Comparison of ENCODE assay signal across 27 cellular contexts in genomic region chr7:25319707-25320106, GRCh38.
A peak's percentile ranks its signal among the peaks of the same experiment; 100 is the strongest.
DNase-seq lines count a peak whose midpoint lies in the region; ATAC-seq, FAIRE-seq and TF ChIP-seq lines count a peak whose summit lies in the region.
"Had no signal": no experiment of that assay in that cellular context is flagged by ENCODE, and none has a peak within 500 bp of the region (broad histone marks: within the 10 kb centered on the region; RNA-seq: fewer than 3 reads in every experiment).

No MANE protein-coding gene starts in this region.

- no peak overlapping the region for H3K4me3 ChIP-seq in MM.1S (ENCODE audit: low read length)
- H3K4me3 ChIP-seq in small intestine (ENCODE audit: low read depth in 1 of 2, low read length in 2 of 2) = no peak overlapping the region
- H3K4me3 ChIP-seq: SK-N-MC had no signal

- H3K4me1 ChIP-seq in MM.1S (ENCODE audit: low read length) (peaks cover 3% of the 10 kb centered on the region; the same call in 1 of the 2 replicates), small intestine (ENCODE audit: control insufficient read depth in 2 of 2, insufficient read depth in 1 of 2, low read depth in 1 of 2, low read length in 1 of 2) (peaks cover 0 to 4% of the 10 kb centered on the region in 2 donors)

- WGBS in small intestine, 3 donors = 0 to 21% (median 15%) methylated on average over 1 of the region's 1 CpG

- H3K79me2 ChIP-seq in MM.1S (ENCODE audit: low read length) = no peaks in the 10 kb centered on the region

- no peaks in the 10 kb centered on the region for H3K36me3 Mint-ChIP-seq in activated T-cell treated with anti-CD3 and anti-CD28 coated beads, Interleukin-2, amount 50 U/mL, for 72 hours (ENCODE audit: insufficient read depth in 2 of 2)
- H3K36me3 Mint-ChIP-seq: CD8-positive, alpha-beta T cell; T-cell had no signal

- no peak overlapping the region for H3K9ac ChIP-seq in MM.1S (ENCODE audit: low read length)

- H3K9me2 ChIP-seq in MM.1S (replicated peaks; ENCODE audit: insufficient read depth, low read length) = no peaks in the 10 kb centered on the region

- H3K27me3 ChIP-seq in MM.1S (replicated peaks; ENCODE audit: insufficient read depth, low read length) (no peaks in the 10 kb centered on the region), small intestine (ENCODE audit: control insufficient read depth in 2 of 2, insufficient read depth in 2 of 2, low read length in 2 of 2) (no peaks in the 10 kb centered on the region)

- H3K9me3 Mint-ChIP-seq in activated T-cell treated with anti-CD3 and anti-CD28 coated beads, Interleukin-2, amount 50 U/mL, for 72 hours = no peaks in the 10 kb centered on the region
- H3K9me3 Mint-ChIP-seq: CD8-positive, alpha-beta T cell; T-cell had no signal

- H3F3A ChIP-seq in MM.1S (ENCODE audit: insufficient read depth, low read length) = no peaks in the 10 kb centered on the region

- no peak for TF ChIP-seq CTCF in MM.1S (IDR thresholded peaks at IDR 0.05; ENCODE audit: low read length)

- H3K4me2 ChIP-seq in MM.1S (ENCODE audit: low read depth, low read length) = no peak overlapping the region

- H3K36me3 ChIP-seq in MM.1S (replicated peaks; ENCODE audit: insufficient read depth, low read length) = no peaks in the 10 kb centered on the region
- H3K36me3 ChIP-seq in small intestine (ENCODE audit: control insufficient read depth in 2 of 2, insufficient read depth in 2 of 2, low read length in 2 of 2) = no peaks in the 10 kb centered on the region

- H3K4me1 Mint-ChIP-seq in activated T-cell treated with anti-CD3 and anti-CD28 coated beads, Interleukin-2, amount 50 U/mL, for 72 hours (ENCODE audit: low read depth) = no peaks in the 10 kb centered on the region

- H3K9me3 ChIP-seq in MM.1S (replicated peaks; ENCODE audit: insufficient read depth, low read length) = no peaks in the 10 kb centered on the region
- H3K9me3 ChIP-seq in small intestine (ENCODE audit: control insufficient read depth, low read depth) = no peaks in the 10 kb centered on the region

- H3K27ac Mint-ChIP-seq in activated T-cell treated with anti-CD3 and anti-CD28 coated beads, Interleukin-2, amount 50 U/mL, for 72 hours = peak overlapping the region; percentile 27
- H3K27ac Mint-ChIP-seq: CD8-positive, alpha-beta T cell; T-cell had no signal

- no peak overlapping the region for H3K4me3 Mint-ChIP-seq in activated T-cell treated with anti-CD3 and anti-CD28 coated beads, Interleukin-2, amount 50 U/mL, for 72 hours
- H3K4me3 Mint-ChIP-seq: CD8-positive, alpha-beta T cell; T-cell had no signal

- no peak overlapping the region for H2AFZ ChIP-seq in MM.1S (ENCODE audit: low read length)

- H4K20me1 ChIP-seq in MM.1S (ENCODE audit: insufficient read depth, low read length) = no peaks in the 10 kb centered on the region

- DNase-seq in activated T-cell treated with anti-CD3 and anti-CD28 coated beads, Interleukin-2, amount 50 U/mL, for 72 hours = no peak
- no peak for DNase-seq in activated T-cell treated with anti-CD3 and anti-CD28 coated beads, Interleukin-2, amount 50 U/mL, for 1 hour
- peak; percentile 62 for DNase-seq in MM.1S
- DNase-seq in small intestine = peak; percentile 27
- DNase-seq in AG20443 (ENCODE audit: low spot score) = no peak
- no peak for DNase-seq in NCI-H1694 (lab: John Stamatoyannopoulos, UW)
- DNase-seq: 8988T; CD8-positive, alpha-beta T cell; DMS79 treated with DMSO at 0.1 percent for 48 hours; GDM1; H7; IMR-90; Karpas-422; NCI-H1417; NCI-H2029 treated with DMSO at 0.1 percent for 48 hours; NCI-H2171 treated with DMSO at 0.1 percent for 48 hours; NCI-H510A; NCI-H774; Right ventricle myocardium superior; T-cell; T-helper 9 cell had no signal

- H3K27me3 Mint-ChIP-seq in activated T-cell treated with anti-CD3 and anti-CD28 coated beads, Interleukin-2, amount 50 U/mL, for 72 hours (ENCODE audit: low read depth) = peaks cover 15% of the 10 kb centered on the region

- no peak for ATAC-seq in activated T-cell treated with anti-CD3 and anti-CD28 coated beads, Interleukin-2, amount 50 U/mL, for 72 hours (replicated peaks in 1 of 2)
- peak; percentile 55 for ATAC-seq in GM21381 (IDR thresholded peaks at IDR 0.05; ENCODE audit: unreplicated experiment)
- ATAC-seq in GM19035 (IDR thresholded peaks at IDR 0.05; ENCODE audit: unreplicated experiment) = no peak
- ATAC-seq: CD8-positive, alpha-beta T cell; T-cell had no signal

- no peak for FAIRE-seq in small intestine (lab: Jason Lieb, UNC)
- FAIRE-seq: D721Med, GM18507, RCC 7860 had no signal

- H3K27ac ChIP-seq in MM.1S (ENCODE audit: low read length) = no peak overlapping the region
- H3K27ac ChIP-seq in small intestine (ENCODE audit: low read depth in 1 of 2, low read length in 1 of 2) = no peak overlapping the region
- H3K27ac ChIP-seq: SK-N-MC had no signal

Comparison
In these comparisons a context has a peak if more than half of its experiments do, and no peak if none do; other contexts are left out.
1. DNase-seq: peak in MM.1S (single experiment) and small intestine (single experiment); none in activated T-cell treated with anti-CD3 and anti-CD28 coated beads, Interleukin-2, amount 50 U/mL, for 72 hours (0 of 2), activated T-cell treated with anti-CD3 and anti-CD28 coated beads, Interleukin-2, amount 50 U/mL, for 1 hour (single experiment), AG20443 (single experiment) and NCI-H1694 (single experiment).